In genomic region chr4:113564493-113564892, GRCh38 we compare ENCODE assay signal across 10 cellular contexts.
A peak's percentile ranks its signal among the peaks of the same experiment; 100 is the strongest.
DNase-seq lines count a peak whose midpoint lies in the region; ATAC-seq lines count a peak whose summit lies in the region.
"Had no signal": no experiment of that assay in that cellular context is flagged by ENCODE, and none has a peak within 500 bp of the region (broad histone marks: within the 10 kb centered on the region; RNA-seq: fewer than 3 reads in every experiment).

No MANE protein-coding gene starts in this region.

- H3K4me3 Mint-ChIP-seq in activated naive CD8-positive, alpha-beta T cell treated with anti-CD3 and anti-CD28 coated beads, Interleukin-2, amount 10 ng/mL, durations not matched to agents 7 days and 5 days: peak overlapping the region; percentile 45

- H3K27ac Mint-ChIP-seq in activated naive CD8-positive, alpha-beta T cell treated with anti-CD3 and anti-CD28 coated beads, Interleukin-2, amount 10 ng/mL, durations not matched to agents 7 days and 5 days: peak overlapping the region; percentile 66

- H3K27me3 Mint-ChIP-seq in activated naive CD8-positive, alpha-beta T cell treated with anti-CD3 and anti-CD28 coated beads, Interleukin-2, amount 10 ng/mL, durations not matched to agents 7 days and 5 days: no peaks in the 10 kb centered on the region

- DNase-seq in activated naive CD8-positive, alpha-beta T cell treated with anti-CD3 and anti-CD28 coated beads, Interleukin-2, amount 10 ng/mL, durations not matched to agents 7 days and 5 days: no peak
- no peak for DNase-seq in sciatic nerve (ENCODE audit: low spot score)
- no peak for DNase-seq in DMS79 treated with DMSO at 0.1 percent for 48 hours (lab: John Stamatoyannopoulos, UW)
- DNase-seq in HuH-7.5 (ENCODE audit: low spot score): no peak
- no peak for DNase-seq in stimulated activated CD4-positive, alpha-beta T cell treated with anti-CD3 and anti-CD28 coated beads, Interleukin-2, amount 100 ng/mL, for 24 hours
- DNase-seq: lower lobe of right lung; stimulated activated CD4-positive, alpha-beta T cell treated with anti-CD3 and anti-CD28 coated beads, Interleukin-15, amount 100 ng/mL, for 24 hours had no signal

- H3K36me3 Mint-ChIP-seq in activated naive CD8-positive, alpha-beta T cell treated with anti-CD3 and anti-CD28 coated beads, Interleukin-2, amount 10 ng/mL, durations not matched to agents 7 days and 5 days: peaks cover 29% of the 10 kb centered on the region

- intact Hi-C loops in sciatic nerve (cut with DNase I): no loop called here

- H3K9me3 Mint-ChIP-seq in activated naive CD8-positive, alpha-beta T cell treated with anti-CD3 and anti-CD28 coated beads, Interleukin-2, amount 10 ng/mL, durations not matched to agents 7 days and 5 days: no peaks in the 10 kb centered on the region

- POLR2A ChIA-PET in activated naive CD8-positive, alpha-beta T cell treated with anti-CD3 and anti-CD28 coated beads, Interleukin-2, amount 10 ng/mL, durations not matched to agents 7 days and 5 days (lab: Charles Lee): interaction anchor here (2.1 kb wide), 1 partner anchor 196 kb away, joined by 12 read pairs; no protein-coding TSS in a partner anchor

- ATAC-seq in GM18861 (IDR thresholded peaks at IDR 0.05; ENCODE audit: unreplicated experiment) (peak; percentile 23), GM21576 (IDR thresholded peaks at IDR 0.05; ENCODE audit: unreplicated experiment) (peak; percentile 17), HG03342 (IDR thresholded peaks at IDR 0.05; ENCODE audit: unreplicated experiment) (peak; percentile 33), sciatic nerve (no peak)
- no peak for ATAC-seq in activated naive CD8-positive, alpha-beta T cell treated with anti-CD3 and anti-CD28 coated beads, Interleukin-2, amount 10 ng/mL, durations not matched to agents 7 days and 5 days (ENCODE audit: low read depth)

- peaks cover 34% of the 10 kb centered on the region for H3K4me1 Mint-ChIP-seq in activated naive CD8-positive, alpha-beta T cell treated with anti-CD3 and anti-CD28 coated beads, Interleukin-2, amount 10 ng/mL, durations not matched to agents 7 days and 5 days

Comparison
In these comparisons a context has a peak if more than half of its experiments do, and no peak if none do; other contexts are left out.
1. ATAC-seq: peak in GM18861 (single experiment), GM21576 (single experiment) and HG03342 (single experiment); none in activated naive CD8-positive, alpha-beta T cell treated with anti-CD3 and anti-CD28 coated beads, Interleukin-2, amount 10 ng/mL, durations not matched to agents 7 days and 5 days (single experiment) and sciatic nerve (single experiment).